ENCODE assay signal across 2 cellular contexts in the genomic region with DNA sequence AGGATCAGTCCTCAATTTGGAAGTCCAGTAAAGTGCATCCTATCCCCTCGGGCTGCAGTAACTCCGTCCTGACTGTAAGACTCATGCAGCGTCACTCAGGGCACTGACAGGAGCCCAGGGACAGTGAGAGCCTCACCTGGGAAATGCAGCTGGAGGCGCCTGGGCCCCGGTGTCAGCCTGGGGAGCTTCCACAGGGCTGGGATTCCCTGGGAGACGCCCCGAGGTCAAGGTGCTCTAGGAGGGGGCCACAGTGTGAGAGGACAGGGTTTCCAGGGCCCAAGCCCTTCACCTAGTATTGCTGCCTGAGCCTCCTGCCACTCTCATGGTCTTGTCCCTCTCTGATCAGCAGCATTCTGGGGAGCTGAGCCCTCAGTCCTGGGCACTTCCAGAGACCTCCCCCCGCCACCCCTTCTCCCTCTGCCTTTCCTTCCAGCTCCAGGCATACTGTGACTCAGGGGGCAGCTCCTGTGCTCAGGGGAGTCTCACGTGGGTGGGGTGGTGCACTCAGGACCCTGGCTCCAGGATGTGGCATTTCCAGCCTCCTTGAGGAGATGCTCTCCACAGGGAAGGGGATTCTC.
TF ChIP-seq lines count a peak whose summit lies in the region.

No MANE protein-coding gene starts in this region.

TF ChIP-seq in GM23338, 12 proteins besides CTCF, POLR2A, EP300 and RAD21:
- peak; percentile 16 for TF ChIP-seq EZH2 (IDR thresholded peaks at IDR 0.05; ENCODE audit: low read depth, unreplicated experiment)
- no peak for TF ChIP-seq ZNF331 (CRISPR knock-in tag; IDR thresholded peaks at IDR 0.05; ENCODE audit: low read depth)
- no peak for TF ChIP-seq JUNB (IDR thresholded peaks at IDR 0.05; ENCODE audit: unreplicated experiment)
- TF ChIP-seq, protein P1, sequence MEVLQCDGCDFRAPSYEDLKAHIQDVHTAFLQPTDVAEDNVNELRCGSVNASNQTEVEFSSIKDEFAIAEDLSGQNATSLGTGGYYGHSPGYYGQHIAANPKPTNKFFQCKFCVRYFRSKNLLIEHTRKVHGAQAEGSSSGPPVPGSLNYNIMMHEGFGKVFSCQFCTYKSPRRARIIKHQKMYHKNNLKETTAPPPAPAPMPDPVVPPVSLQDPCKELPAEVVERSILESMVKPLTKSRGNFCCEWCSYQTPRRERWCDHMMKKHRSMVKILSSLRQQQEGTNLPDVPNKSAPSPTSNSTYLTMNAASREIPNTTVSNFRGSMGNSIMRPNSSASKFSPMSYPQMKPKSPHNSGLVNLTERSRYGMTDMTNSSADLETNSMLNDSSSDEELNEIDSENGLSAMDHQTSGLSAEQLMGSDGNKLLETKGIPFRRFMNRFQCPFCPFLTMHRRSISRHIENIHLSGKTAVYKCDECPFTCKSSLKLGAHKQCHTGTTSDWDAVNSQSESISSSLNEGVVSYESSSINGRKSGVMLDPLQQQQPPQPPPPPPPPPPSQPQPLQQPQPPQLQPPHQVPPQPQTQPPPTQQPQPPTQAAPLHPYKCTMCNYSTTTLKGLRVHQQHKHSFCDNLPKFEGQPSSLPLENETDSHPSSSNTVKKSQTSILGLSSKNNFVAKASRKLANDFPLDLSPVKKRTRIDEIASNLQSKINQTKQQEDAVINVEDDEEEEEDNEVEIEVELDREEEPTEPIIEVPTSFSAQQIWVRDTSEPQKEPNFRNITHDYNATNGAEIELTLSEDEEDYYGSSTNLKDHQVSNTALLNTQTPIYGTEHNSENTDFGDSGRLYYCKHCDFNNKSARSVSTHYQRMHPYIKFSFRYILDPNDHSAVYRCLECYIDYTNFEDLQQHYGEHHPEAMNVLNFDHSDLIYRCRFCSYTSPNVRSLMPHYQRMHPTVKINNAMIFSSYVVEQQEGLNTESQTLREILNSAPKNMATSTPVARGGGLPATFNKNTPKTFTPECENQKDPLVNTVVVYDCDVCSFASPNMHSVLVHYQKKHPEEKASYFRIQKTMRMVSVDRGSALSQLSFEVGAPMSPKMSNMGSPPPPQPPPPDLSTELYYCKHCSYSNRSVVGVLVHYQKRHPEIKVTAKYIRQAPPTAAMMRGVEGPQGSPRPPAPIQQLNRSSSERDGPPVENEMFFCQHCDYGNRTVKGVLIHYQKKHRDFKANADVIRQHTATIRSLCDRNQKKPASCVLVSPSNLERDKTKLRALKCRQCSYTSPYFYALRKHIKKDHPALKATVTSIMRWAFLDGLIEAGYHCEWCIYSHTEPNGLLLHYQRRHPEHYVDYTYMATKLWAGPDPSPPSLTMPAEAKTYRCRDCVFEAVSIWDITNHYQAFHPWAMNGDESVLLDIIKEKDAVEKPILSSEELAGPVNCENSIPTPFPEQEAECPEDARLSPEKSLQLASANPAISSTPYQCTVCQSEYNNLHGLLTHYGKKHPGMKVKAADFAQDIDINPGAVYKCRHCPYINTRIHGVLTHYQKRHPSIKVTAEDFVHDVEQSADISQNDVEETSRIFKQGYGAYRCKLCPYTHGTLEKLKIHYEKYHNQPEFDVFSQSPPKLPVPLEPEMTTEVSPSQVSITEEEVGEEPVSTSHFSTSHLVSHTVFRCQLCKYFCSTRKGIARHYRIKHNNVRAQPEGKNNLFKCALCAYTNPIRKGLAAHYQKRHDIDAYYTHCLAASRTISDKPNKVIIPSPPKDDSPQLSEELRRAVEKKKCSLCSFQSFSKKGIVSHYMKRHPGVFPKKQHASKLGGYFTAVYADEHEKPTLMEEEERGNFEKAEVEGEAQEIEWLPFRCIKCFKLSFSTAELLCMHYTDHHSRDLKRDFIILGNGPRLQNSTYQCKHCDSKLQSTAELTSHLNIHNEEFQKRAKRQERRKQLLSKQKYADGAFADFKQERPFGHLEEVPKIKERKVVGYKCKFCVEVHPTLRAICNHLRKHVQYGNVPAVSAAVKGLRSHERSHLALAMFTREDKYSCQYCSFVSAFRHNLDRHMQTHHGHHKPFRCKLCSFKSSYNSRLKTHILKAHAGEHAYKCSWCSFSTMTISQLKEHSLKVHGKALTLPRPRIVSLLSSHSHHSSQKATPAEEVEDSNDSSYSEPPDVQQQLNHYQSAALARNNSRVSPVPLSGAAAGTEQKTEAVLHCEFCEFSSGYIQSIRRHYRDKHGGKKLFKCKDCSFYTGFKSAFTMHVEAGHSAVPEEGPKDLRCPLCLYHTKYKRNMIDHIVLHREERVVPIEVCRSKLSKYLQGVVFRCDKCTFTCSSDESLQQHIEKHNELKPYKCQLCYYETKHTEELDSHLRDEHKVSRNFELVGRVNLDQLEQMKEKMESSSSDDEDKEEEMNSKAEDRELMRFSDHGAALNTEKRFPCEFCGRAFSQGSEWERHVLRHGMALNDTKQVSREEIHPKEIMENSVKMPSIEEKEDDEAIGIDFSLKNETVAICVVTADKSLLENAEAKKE (CRISPR knock-in tag; IDR thresholded peaks at IDR 0.05), result no peak
- TF ChIP-seq CREB1 (CRISPR knock-in tag; IDR thresholded peaks at IDR 0.05; ENCODE audit: low read depth), result no peak
- no peak for TF ChIP-seq POLR2AphosphoS5 (IDR thresholded peaks at IDR 0.05; ENCODE audit: low read depth)
- no peak for TF ChIP-seq EZH2phosphoT487 (IDR thresholded peaks at IDR 0.05; ENCODE audit: unreplicated experiment)

TF ChIP-seq in K562, 482 proteins besides CTCF, POLR2A, EP300 and RAD21 (continues in another document):
- TF ChIP-seq ZNF175 (CRISPR knock-in tag; IDR thresholded peaks at IDR 0.05; ENCODE audit: low read depth) (no peak), CTCFL (IDR thresholded peaks at IDR 0.05; ENCODE audit: borderline replicate concordance, insufficient read depth, low read depth, low read length, poor library complexity, severe bottlenecking) (no peak), MECOM (CRISPR knock-in tag; IDR thresholded peaks at IDR 0.05) (no peak), NR4A1 (CRISPR knock-in tag; IDR thresholded peaks at IDR 0.05) (no peak), NR4A1 (tag; IDR thresholded peaks at IDR 0.05) (no peak), DPF2 (IDR thresholded peaks at IDR 0.05) (no peak), ZNF778 (CRISPR knock-in tag; IDR thresholded peaks at IDR 0.05) (no peak), NR3C1 (CRISPR knock-in tag; IDR thresholded peaks at IDR 0.05) (peak; percentile 90; the same call in 1 of the 2 replicates), SAFB2 (IDR thresholded peaks at IDR 0.05; ENCODE audit: borderline replicate concordance, low read depth, low read length, severe bottlenecking) (no peak), POLR3A (IDR thresholded peaks at IDR 0.05; ENCODE audit: borderline replicate concordance, extremely low read depth, insufficient read depth, insufficient read length) (no peak), ZNF699 (CRISPR knock-in tag; IDR thresholded peaks at IDR 0.05; ENCODE audit: insufficient replicate concordance) (no peak), BMI1 (IDR thresholded peaks at IDR 0.05; ENCODE audit: low read length) (no peak), ATF3 (IDR thresholded peaks at IDR 0.05) (no peak), ATF3 (CRISPR knock-in tag; conservative IDR thresholded peaks at IDR 0.05) (peak; percentile 92; the same call in 1 of the 2 replicates), SMAD4 (CRISPR knock-in tag; conservative IDR thresholded peaks at IDR 0.05) (no peak), IRF2 (CRISPR knock-in tag; IDR thresholded peaks at IDR 0.05) (peak; percentile 90), HNRNPH1 (optimal IDR thresholded peaks at IDR 0.05; ENCODE audit: low read depth, low read length) (no peak), FOXK1 (CRISPR knock-in tag; IDR thresholded peaks at IDR 0.05; ENCODE audit: borderline replicate concordance) (no peak), XRCC3 (IDR thresholded peaks at IDR 0.05) (no peak), NELFE (IDR thresholded peaks at IDR 0.05; ENCODE audit: insufficient read depth, insufficient read length) (peak; percentile 42), DEAF1 (CRISPR knock-in tag; IDR thresholded peaks at IDR 0.05) (no peak), MAFG (tag; conservative IDR thresholded peaks at IDR 0.05) (no peak), SAP30 (IDR thresholded peaks at IDR 0.05; ENCODE audit: borderline replicate concordance, insufficient read depth, low read depth, low read length, poor library complexity, severe bottlenecking) (no peak), CBX5 (IDR thresholded peaks at IDR 0.05; ENCODE audit: borderline replicate concordance, low read depth) (no peak)
- TF ChIP-seq, protein P2, sequence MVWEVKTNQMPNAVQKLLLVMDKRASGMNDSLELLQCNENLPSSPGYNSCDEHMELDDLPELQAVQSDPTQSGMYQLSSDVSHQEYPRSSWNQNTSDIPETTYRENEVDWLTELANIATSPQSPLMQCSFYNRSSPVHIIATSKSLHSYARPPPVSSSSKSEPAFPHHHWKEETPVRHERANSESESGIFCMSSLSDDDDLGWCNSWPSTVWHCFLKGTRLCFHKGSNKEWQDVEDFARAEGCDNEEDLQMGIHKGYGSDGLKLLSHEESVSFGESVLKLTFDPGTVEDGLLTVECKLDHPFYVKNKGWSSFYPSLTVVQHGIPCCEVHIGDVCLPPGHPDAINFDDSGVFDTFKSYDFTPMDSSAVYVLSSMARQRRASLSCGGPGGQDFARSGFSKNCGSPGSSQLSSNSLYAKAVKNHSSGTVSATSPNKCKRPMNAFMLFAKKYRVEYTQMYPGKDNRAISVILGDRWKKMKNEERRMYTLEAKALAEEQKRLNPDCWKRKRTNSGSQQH (CRISPR knock-in tag; IDR thresholded peaks at IDR 0.05), result no peak
- TF ChIP-seq, protein P3, sequence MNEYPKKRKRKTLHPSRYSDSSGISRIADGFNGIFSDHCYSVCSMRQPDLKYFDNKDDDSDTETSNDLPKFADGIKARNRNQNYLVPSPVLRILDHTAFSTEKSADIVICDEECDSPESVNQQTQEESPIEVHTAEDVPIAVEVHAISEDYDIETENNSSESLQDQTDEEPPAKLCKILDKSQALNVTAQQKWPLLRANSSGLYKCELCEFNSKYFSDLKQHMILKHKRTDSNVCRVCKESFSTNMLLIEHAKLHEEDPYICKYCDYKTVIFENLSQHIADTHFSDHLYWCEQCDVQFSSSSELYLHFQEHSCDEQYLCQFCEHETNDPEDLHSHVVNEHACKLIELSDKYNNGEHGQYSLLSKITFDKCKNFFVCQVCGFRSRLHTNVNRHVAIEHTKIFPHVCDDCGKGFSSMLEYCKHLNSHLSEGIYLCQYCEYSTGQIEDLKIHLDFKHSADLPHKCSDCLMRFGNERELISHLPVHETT (CRISPR knock-in tag; conservative IDR thresholded peaks at IDR 0.05 in 1 of 2, IDR thresholded peaks at IDR 0.05 in 1 of 2), result peak in 1 of 2 experiments; percentile 90; a peak in 2 of 4 replicates
- TF ChIP-seq, protein P4, sequence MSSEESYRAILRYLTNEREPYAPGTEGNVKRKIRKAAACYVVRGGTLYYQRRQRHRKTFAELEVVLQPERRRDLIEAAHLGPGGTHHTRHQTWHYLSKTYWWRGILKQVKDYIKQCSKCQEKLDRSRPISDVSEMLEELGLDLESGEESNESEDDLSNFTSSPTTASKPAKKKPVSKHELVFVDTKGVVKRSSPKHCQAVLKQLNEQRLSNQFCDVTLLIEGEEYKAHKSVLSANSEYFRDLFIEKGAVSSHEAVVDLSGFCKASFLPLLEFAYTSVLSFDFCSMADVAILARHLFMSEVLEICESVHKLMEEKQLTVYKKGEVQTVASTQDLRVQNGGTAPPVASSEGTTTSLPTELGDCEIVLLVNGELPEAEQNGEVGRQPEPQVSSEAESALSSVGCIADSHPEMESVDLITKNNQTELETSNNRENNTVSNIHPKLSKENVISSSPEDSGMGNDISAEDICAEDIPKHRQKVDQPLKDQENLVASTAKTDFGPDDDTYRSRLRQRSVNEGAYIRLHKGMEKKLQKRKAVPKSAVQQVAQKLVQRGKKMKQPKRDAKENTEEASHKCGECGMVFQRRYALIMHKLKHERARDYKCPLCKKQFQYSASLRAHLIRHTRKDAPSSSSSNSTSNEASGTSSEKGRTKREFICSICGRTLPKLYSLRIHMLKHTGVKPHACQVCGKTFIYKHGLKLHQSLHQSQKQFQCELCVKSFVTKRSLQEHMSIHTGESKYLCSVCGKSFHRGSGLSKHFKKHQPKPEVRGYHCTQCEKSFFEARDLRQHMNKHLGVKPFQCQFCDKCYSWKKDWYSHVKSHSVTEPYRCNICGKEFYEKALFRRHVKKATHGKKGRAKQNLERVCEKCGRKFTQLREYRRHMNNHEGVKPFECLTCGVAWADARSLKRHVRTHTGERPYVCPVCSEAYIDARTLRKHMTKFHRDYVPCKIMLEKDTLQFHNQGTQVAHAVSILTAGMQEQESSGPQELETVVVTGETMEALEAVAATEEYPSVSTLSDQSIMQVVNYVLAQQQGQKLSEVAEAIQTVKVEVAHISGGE (CRISPR knock-in tag; IDR thresholded peaks at IDR 0.05), result no peak
- TF ChIP-seq, protein P5, sequence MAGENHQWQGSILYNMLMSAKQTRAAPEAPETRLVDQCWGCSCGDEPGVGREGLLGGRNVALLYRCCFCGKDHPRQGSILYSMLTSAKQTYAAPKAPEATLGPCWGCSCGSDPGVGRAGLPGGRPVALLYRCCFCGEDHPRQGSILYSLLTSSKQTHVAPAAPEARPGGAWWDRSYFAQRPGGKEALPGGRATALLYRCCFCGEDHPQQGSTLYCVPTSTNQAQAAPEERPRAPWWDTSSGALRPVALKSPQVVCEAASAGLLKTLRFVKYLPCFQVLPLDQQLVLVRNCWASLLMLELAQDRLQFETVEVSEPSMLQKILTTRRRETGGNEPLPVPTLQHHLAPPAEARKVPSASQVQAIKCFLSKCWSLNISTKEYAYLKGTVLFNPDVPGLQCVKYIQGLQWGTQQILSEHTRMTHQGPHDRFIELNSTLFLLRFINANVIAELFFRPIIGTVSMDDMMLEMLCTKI (IDR thresholded peaks at IDR 0.05; ENCODE audit: partially characterized antibody), result no peak
